8 cellular contexts compared by ENCODE assay signal in genomic region chr2:137964066-137964858, GRCh38. TPM values are rescaled to one million over a fixed set of nuclear protein-coding genes. Genes with fewer than 3 reads are reported as not detected.
DNase-seq lines count a peak whose midpoint lies in the region; ATAC-seq, FAIRE-seq and TF ChIP-seq lines count a peak whose summit lies in the region.

Gene HNMT, plus strand, starts transcription at chr2:137964473. Its CDS starts 19 bp downstream, at chr2:137964492.

- no peaks in the 10 kb centered on the region for H3K36me3 ChIP-seq in PC-3 (ENCODE audit: low read depth, low read length)
- H3K36me3 ChIP-seq in mesodermal cell (ENCODE audit: control insufficient read depth, insufficient read depth, low read length) = peaks cover 15% of the 10 kb centered on the region

- POLR2A ChIA-PET in PC-3 (lab: Charles Lee; ENCODE audit: unreplicated experiment) = interaction anchor here (0.6 to 0.7 kb wide), 5 partner anchors 98 to 712 kb away, joined by 3 to 7 read pairs (median 4); no protein-coding TSS in a partner anchor

- H3K9me3 ChIP-seq in PC-3 (ENCODE audit: low read length) (no peaks in the 10 kb centered on the region), mesodermal cell (ENCODE audit: control insufficient read depth, low read length) (no peaks in the 10 kb centered on the region)

- H2AFZ ChIP-seq in PC-3 (ENCODE audit: low read length) = peak within 1 kb of the TSS; percentile 87

- BruUV-seq in PC-3 (replicated peaks; lab: Mats Ljungman, UMichigan) = TSS peak; percentile 74

- H3K9ac ChIP-seq in PC-3 (ENCODE audit: low read length) = peak within 1 kb of the TSS; percentile 63

- H3K79me2 ChIP-seq in PC-3 (ENCODE audit: low read length) = peaks cover 5% of the 10 kb centered on the region; the same call in 1 of the 2 replicates

- peak; percentile 90 for FAIRE-seq in urothelium cell line (lab: Jason Lieb, UNC)

- H3K9me2 ChIP-seq in PC-3 (replicated peaks; ENCODE audit: low read length) = no peaks in the 10 kb centered on the region

- H3K27me3 ChIP-seq in PC-3 (ENCODE audit: low read length) = no peaks in the 10 kb centered on the region

- DNase-seq in GM03348 (ENCODE audit: low spot score) (peak; percentile 52), PC-3 (peak; percentile 84), epithelial cell of prostate (ENCODE audit: low read depth, low spot score) (no peak), urothelium cell line (ENCODE audit: low spot score) (peak; percentile 45), GM13976 (ENCODE audit: low spot score) (no peak)
- no peak for DNase-seq in activated CD4-positive, alpha-beta T cell treated with anti-CD3 and anti-CD28 coated beads for 1 hour

- peaks cover 42% of the 10 kb centered on the region for H3K4me1 ChIP-seq in PC-3 (ENCODE audit: insufficient read depth, low read length)
- H3K4me1 ChIP-seq in mesodermal cell (ENCODE audit: control insufficient read depth, insufficient read depth, low read length, poor library complexity, severe bottlenecking) = peaks cover 6% of the 10 kb centered on the region

- peak; percentile 77 for ATAC-seq in PC-3
- ATAC-seq in HG03342 (IDR thresholded peaks at IDR 0.05; ENCODE audit: unreplicated experiment) = no peak

- no peaks in the 10 kb centered on the region for H4K20me1 ChIP-seq in PC-3 (ENCODE audit: low read length)

- intact Hi-C loops in PC-3 (cut with micrococcal nuclease) = loop anchor here (10.0 kb wide), 1 partner anchor 541 kb away; the partner anchor contains the start of gene SPOPL

- 3 to 4% methylated on average over 11 to 12 of the region's 15 CpGs for WGBS in mesodermal cell (ENCODE audit: insufficient coverage in 2 of 2), 2 experiments

- no peaks in the 10 kb centered on the region for H3F3A ChIP-seq in PC-3 (ENCODE audit: low read length, unreplicated experiment)

- peak within 1 kb of the TSS; percentile 71 for H3K4me3 ChIP-seq in PC-3 (ENCODE audit: low read length)
- peak within 1 kb of the TSS; percentile 44 for H3K4me3 ChIP-seq in mesodermal cell (ENCODE audit: extremely low read depth, insufficient read depth, low read length, poor library complexity, severe bottlenecking)

- CTCF ChIA-PET in PC-3 (lab: Charles Lee) = interaction anchor here (0.6 kb wide), 6 partner anchors 11 to 795 kb away, joined by 3 to 11 read pairs (median 8); no protein-coding TSS in a partner anchor

- in situ Hi-C loops in GM13976 (cut with MboI; ENCODE audit: low sequenced_read_pairs, unreplicated experiment) = no loop called here

- H3K4me2 ChIP-seq in PC-3 (ENCODE audit: low read length) = peak within 1 kb of the TSS; percentile 87

- H3K27ac ChIP-seq in PC-3 (ENCODE audit: low read length) = peak within 1 kb of the TSS; percentile 75
- peak within 1 kb of the TSS; percentile 65 for H3K27ac ChIP-seq in epithelial cell of prostate
- peak within 1 kb of the TSS; percentile 99 for H3K27ac ChIP-seq in mesodermal cell (ENCODE audit: low read depth, low read length, severe bottlenecking)

- TF ChIP-seq CTCF in PC-3 (conservative IDR thresholded peaks at IDR 0.05; ENCODE audit: low read depth, low read length) (no peak), GM13976 (IDR thresholded peaks at IDR 0.05; ENCODE audit: borderline replicate concordance, control extremely low read depth, extremely low read depth, insufficient read depth, missing control alignments) (no peak)

RNA-seq across cellular contexts. Expression of gene HNMT, which starts in this region (rescaled TPM):
- total RNA-seq in PC-3 (2014; rRNA removed) = 6.9 and 7.1 TPM in 2 replicates
- polyA plus RNA-seq in mesodermal cell (2013, experiment 1 of 2) = 18.5 TPM
- polyA plus RNA-seq in mesodermal cell (2013, experiment 2 of 2) = 24.7 TPM

Comparison
In these comparisons a context has a peak if more than half of its experiments do, and no peak if none do; other contexts are left out.
1. DNase-seq: peak in GM03348 (single experiment), PC-3 (single experiment) and urothelium cell line (single experiment); none in epithelial cell of prostate (single experiment), GM13976 (single experiment) and activated CD4-positive, alpha-beta T cell treated with anti-CD3 and anti-CD28 coated beads for 1 hour (single experiment).
2. Peak in every context shown above with its lines, with median percentiles within 50 percentile points of each other: H3K27ac ChIP-seq.